ENCODE assay signal across 10 cellular contexts in genomic region chr2:112493858-112494648, GRCh38. TPM values are rescaled to one million over a fixed set of nuclear protein-coding genes. Genes with fewer than 3 reads are reported as not detected.
DNase-seq lines count a peak whose midpoint lies in the region; ATAC-seq and TF ChIP-seq lines count a peak whose summit lies in the region.
"Had no signal": no experiment of that assay in that cellular context is flagged by ENCODE, and none has a peak within 500 bp of the region (broad histone marks: within the 10 kb centered on the region; RNA-seq: fewer than 3 reads in every experiment).

No MANE protein-coding gene starts in this region.

- H3K9me3 Mint-ChIP-seq in effector memory CD8-positive, alpha-beta T cell, result no peaks in the 10 kb centered on the region

- H3K4me3 ChIP-seq in cardiac fibroblast (replicated peaks in 1 of 2; ENCODE audit: low read depth in 2 of 2, low read length in 2 of 2) (no peak overlapping the region), left lung (no peak overlapping the region)

- no peak overlapping the region for H3K27ac ChIP-seq in left lung

- no peaks in the 10 kb centered on the region for H3K9me3 ChIP-seq in left lung

- H3K27me3 ChIP-seq in left lung, result no peaks in the 10 kb centered on the region

- peaks cover 6% of the 10 kb centered on the region for H3K36me3 Mint-ChIP-seq in effector memory CD8-positive, alpha-beta T cell (ENCODE audit: insufficient read depth)

- no peak overlapping the region for H3K27ac Mint-ChIP-seq in effector memory CD8-positive, alpha-beta T cell

- ATAC-seq in left lung (peak; percentile 59), GM19328 (IDR thresholded peaks at IDR 0.05; ENCODE audit: unreplicated experiment) (no peak), GM21717 (IDR thresholded peaks at IDR 0.05; ENCODE audit: unreplicated experiment) (no peak)
- no peak for ATAC-seq in effector memory CD8-positive, alpha-beta T cell (replicated peaks)

- peaks cover 0 to 22% of the 10 kb centered on the region in 2 donors for H3K36me3 ChIP-seq in left lung

- peaks cover 0 to 9% of the 10 kb centered on the region in 2 donors for H3K4me1 ChIP-seq in left lung

- DNase-seq in COLO829 (ENCODE audit: low spot score), result peak; percentile 65
- peak; percentile 71 for DNase-seq in M059J (ENCODE audit: low read depth)
- peak; percentile 56 to 83 for DNase-seq in cardiac fibroblast (ENCODE audit: low read depth in 2 of 2)
- no peak for DNase-seq in left lung
- no peak for DNase-seq in activated CD4-positive, CD25-positive, alpha-beta regulatory T cell (lab: John Stamatoyannopoulos, UW)
- DNase-seq in effector memory CD8-positive, alpha-beta T cell, result no peak
- DNase-seq: COR-L47; stimulated activated CD4-positive, alpha-beta T cell treated with anti-CD3 and anti-CD28 coated beads, Interleukin-15, amount 100 ng/mL, for 24 hours had no signal

- H3K4me1 Mint-ChIP-seq in effector memory CD8-positive, alpha-beta T cell (ENCODE audit: low read depth in 2 of 2), result peaks cover 0 to 4% of the 10 kb centered on the region in 2 donors

- no peak overlapping the region for H3K4me3 Mint-ChIP-seq in effector memory CD8-positive, alpha-beta T cell

- intact Hi-C loops in left lung (cut with DNase I), result no loop called here

- H3K27me3 Mint-ChIP-seq in effector memory CD8-positive, alpha-beta T cell, result no peaks in the 10 kb centered on the region

- TF ChIP-seq CTCF in cardiac fibroblast (IDR thresholded peaks at IDR 0.05; ENCODE audit: low read depth, low read length) (no peak), left lung (IDR thresholded peaks at IDR 0.05) (no peak)

RNA-seq across cellular contexts. Expression of gene TTL, which starts 12.1 kb away (rescaled TPM):
- 25.0 and 34.6 TPM in 2 replicates for total RNA-seq in M059J (2014; rRNA removed; shearing (Covaris generic))
- 10 to 100 TPM; 40.1 to 51.2 TPM for total RNA-seq in left lung

RNA-seq across cellular contexts. Expression of gene POLR1B, which starts 48.2 kb away (rescaled TPM):
- 11.9 and 13.5 TPM in 2 replicates for total RNA-seq in M059J (2014; rRNA removed; shearing (Covaris generic))
- 10 to 100 TPM; 20.2 to 25.3 TPM for total RNA-seq in left lung

Comparison
In these comparisons a context has a peak if more than half of its experiments do, and no peak if none do; other contexts are left out.
1. DNase-seq: peak in COLO829 (single experiment), M059J (single experiment) and cardiac fibroblast (2 of 2); none in left lung (0 of 2), activated CD4-positive, CD25-positive, alpha-beta regulatory T cell (0 of 4) and effector memory CD8-positive, alpha-beta T cell (0 of 3).